ENCODE assay signal across 8 cellular contexts in the genomic region with DNA sequence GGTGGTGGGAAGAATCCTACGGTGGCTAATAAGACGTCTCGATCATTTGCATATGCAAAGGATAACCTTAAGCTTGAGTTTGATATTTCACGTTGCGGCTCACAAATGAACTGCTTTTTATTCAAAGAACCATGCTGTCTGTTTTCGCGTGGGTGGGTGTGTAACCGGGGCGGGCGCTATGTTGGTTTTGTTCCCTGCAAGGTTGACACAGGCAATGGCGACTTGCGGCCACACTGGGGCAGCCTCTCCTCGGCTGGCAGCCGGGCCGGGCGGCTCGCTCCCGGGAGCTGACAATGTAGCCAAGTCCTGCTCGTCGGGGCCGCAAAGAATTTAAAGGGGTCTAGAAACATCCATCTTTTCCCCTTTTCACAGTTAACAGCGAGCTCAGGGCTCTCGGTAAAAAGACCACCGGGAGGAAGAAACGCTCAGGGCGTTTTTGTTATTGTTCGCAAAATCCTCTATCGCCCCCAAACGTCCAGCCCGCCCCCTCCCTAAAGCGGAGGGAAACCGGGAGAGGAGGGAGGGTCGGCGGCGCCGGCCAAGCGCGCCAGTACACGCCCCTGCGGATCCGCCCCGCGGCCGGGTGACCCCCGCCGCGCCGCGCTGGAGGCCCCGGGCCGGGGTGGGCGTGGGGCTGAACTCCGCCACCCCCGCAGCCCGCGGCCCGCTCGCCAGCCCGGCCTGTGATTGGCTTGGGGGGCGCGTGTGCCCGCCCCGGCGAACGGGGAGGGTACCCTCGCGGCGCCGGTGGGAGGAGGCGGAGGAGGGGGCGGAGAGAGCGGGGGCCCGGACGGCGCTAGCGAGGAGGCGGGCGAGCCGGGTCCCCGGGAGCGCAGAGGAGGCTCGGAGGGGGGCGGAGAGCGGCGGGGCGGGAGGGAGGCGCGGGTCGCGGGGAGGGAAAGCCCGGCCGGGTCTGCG. TPM values are rescaled to one million over a fixed set of nuclear protein-coding genes. Genes with fewer than 3 reads are reported as not detected.
DNase-seq lines count a peak whose midpoint lies in the region; ATAC-seq and TF ChIP-seq lines count a peak whose summit lies in the region.

A gene (plus strand): TSS at position 775 of the 918 bp plus-strand sequence. CDS start 435 bp downstream, outside the sequence.

- peaks cover 60% of the 10 kb centered on the region for H3K27me3 Mint-ChIP-seq in activated CD4-positive, alpha-beta T cell treated with anti-CD3 and anti-CD28 coated beads, Interleukin-2, amount 10 ng/mL, durations not matched to agents 24 days and 14 days

- H3K4me3 Mint-ChIP-seq in activated CD4-positive, alpha-beta T cell treated with anti-CD3 and anti-CD28 coated beads, Interleukin-2, amount 10 ng/mL, durations not matched to agents 24 days and 14 days = peak within 1 kb of the TSS; percentile 90

- intact Hi-C loops in activated CD4-positive, alpha-beta T cell treated with anti-CD3 and anti-CD28 coated beads, Interleukin-2, amount 10 ng/mL, durations not matched to agents 24 days and 14 days (cut with micrococcal nuclease) = loop anchor here (1.0 to 5.0 kb wide), 7 partner anchors 79 to 457 kb away; a partner anchor contains a TSS

- H3K4me3 ChIP-seq in coronary artery = peak within 1 kb of the TSS; percentile 77

- TF ChIP-seq CTCF in coronary artery (IDR thresholded peaks at IDR 0.05) = peak; percentile 87

- DNase-seq in Ammon's horn (ENCODE audit: low spot score) (peak; percentile 91), NCI-H446 treated with DMSO at 0.1 percent for 48 hours (lab: John Stamatoyannopoulos, UW) (peak; percentile 68), coronary artery (ENCODE audit: low spot score) (peak; percentile 85), left lobe of liver (ENCODE audit: low spot score) (peak; percentile 90)
- peak; percentile 91 for DNase-seq in activated CD4-positive, alpha-beta T cell treated with anti-CD3 and anti-CD28 coated beads, Interleukin-2, amount 10 ng/mL, durations not matched to agents 24 days and 14 days
- DNase-seq in stimulated activated CD4-positive, alpha-beta T cell treated with anti-CD3 and anti-CD28 coated beads, Interleukin-1b, Interleukin-23, amount 100 ng/mL, for 48 hours = peak; percentile 85

- peak within 1 kb of the TSS; percentile 50 to 63 for H3K27ac ChIP-seq in coronary artery

- no peaks in the 10 kb centered on the region for H3K36me3 Mint-ChIP-seq in activated CD4-positive, alpha-beta T cell treated with anti-CD3 and anti-CD28 coated beads, Interleukin-2, amount 10 ng/mL, durations not matched to agents 24 days and 14 days (ENCODE audit: low read depth)

- peaks cover 21% of the 10 kb centered on the region for H3K4me1 Mint-ChIP-seq in activated CD4-positive, alpha-beta T cell treated with anti-CD3 and anti-CD28 coated beads, Interleukin-2, amount 10 ng/mL, durations not matched to agents 24 days and 14 days

- peak within 1 kb of the TSS; percentile 60 for H3K27ac Mint-ChIP-seq in activated CD4-positive, alpha-beta T cell treated with anti-CD3 and anti-CD28 coated beads, Interleukin-2, amount 10 ng/mL, durations not matched to agents 24 days and 14 days

- TF ChIP-seq POLR2A in GM19099 (IDR thresholded peaks at IDR 0.05; ENCODE audit: extremely low read depth, insufficient read length, low read depth) = peak; percentile 46

- ATAC-seq in HG03378 (IDR thresholded peaks at IDR 0.05; ENCODE audit: unreplicated experiment) = peak; percentile 79
- ATAC-seq in left lobe of liver = peak; percentile 81

- H3K9me3 Mint-ChIP-seq in activated CD4-positive, alpha-beta T cell treated with anti-CD3 and anti-CD28 coated beads, Interleukin-2, amount 10 ng/mL, durations not matched to agents 24 days and 14 days = no peaks in the 10 kb centered on the region

RNA-seq across cellular contexts. Expression of the gene that starts here (rescaled TPM):
- 3.5 and 4.2 TPM in 2 replicates for total RNA-seq in activated CD4-positive, alpha-beta T cell treated with anti-CD3 and anti-CD28 coated beads, Interleukin-2, amount 10 ng/mL, durations not matched to agents 24 days and 14 days
- 22.3 TPM for total RNA-seq in left lobe of liver

Comparison
In these comparisons a context has a peak if more than half of its experiments do, and no peak if none do; other contexts are left out.
1. Peak in every context shown above with its lines: DNase-seq, ATAC-seq, H3K4me3 ChIP-seq and H3K27ac ChIP-seq.